In genomic region chr15:80875568-80875967, GRCh38 we compare ENCODE assay signal across 19 cellular contexts.
DNase-seq lines count a peak whose midpoint lies in the region; ATAC-seq and TF ChIP-seq lines count a peak whose summit lies in the region.
"Had no signal": no experiment of that assay in that cellular context is flagged by ENCODE, and none has a peak within 500 bp of the region (broad histone marks: within the 10 kb centered on the region; RNA-seq: fewer than 3 reads in every experiment).

No MANE protein-coding gene starts in this region.

- H3K36me3 Mint-ChIP-seq in brain (no peaks in the 10 kb centered on the region), nephron (ENCODE audit: low read depth) (no peaks in the 10 kb centered on the region)

- H3K27ac Mint-ChIP-seq in brain: peak overlapping the region in 4 of 5 experiments; percentile 70 to 89 (median 86)
- peak overlapping the region in 2 of 3 experiments; percentile 72 to 81 for H3K27ac Mint-ChIP-seq in nephron
- H3K27ac Mint-ChIP-seq: activated T-helper 2 cell treated with anti-CD3 and anti-CD28 coated beads, Interferon-gamma antibody, Interleukin-2, Interleukin-4, amounts not matched to agents 10 μg/mL and 5 μg/mL and 100 μg/mL, durations not matched to agents 14 hours and 24 hours and 36 hours; memory B cell had no signal

- H3K9me3 Mint-ChIP-seq in brain (no peaks in the 10 kb centered on the region), nephron (no peaks in the 10 kb centered on the region)
- H3K9me3 Mint-ChIP-seq: activated T-helper 2 cell treated with anti-CD3 and anti-CD28 coated beads, Interferon-gamma antibody, Interleukin-2, Interleukin-4, amounts not matched to agents 10 μg/mL and 5 μg/mL and 100 μg/mL, durations not matched to agents 14 hours and 24 hours and 36 hours; H9; memory B cell had no signal

- TF ChIP-seq CTCF in brain (conservative IDR thresholded peaks at IDR 0.05): no peak
- no peak for TF ChIP-seq CTCF in nephron (IDR thresholded peaks at IDR 0.05; ENCODE audit: unreplicated experiment in 3 of 3)

- peak in 37 of 42 donors; percentile 20 to 86 (median 49) for DNase-seq in head of caudate nucleus
- peak in 31 of 49 donors; percentile 6 to 79 (median 45) for DNase-seq in substantia nigra (lab: John Stamatoyannopoulos, UW)
- no peak for DNase-seq in COR-L47 (lab: John Stamatoyannopoulos, UW)
- no peak for DNase-seq in effector CD8-positive, alpha-beta T cell (lab: John Stamatoyannopoulos, UW)
- DNase-seq: colonic mucosa; H9; Karpas-422; NCI-H1092 treated with DMSO at 0.1 percent for 48 hours; NCI-H2171; SK-N-SH; stimulated activated CD4-positive, alpha-beta T cell treated with anti-CD3 and anti-CD28 coated beads, Interleukin-4, amount 100 ng/mL, for 24 hours; T1000 had no signal

- intact Hi-C loops in head of caudate nucleus (cut with DNase I): no loop called here

- H3K27ac ChIP-seq in substantia nigra (ENCODE audit: low read depth, low read length, poor library complexity, severe bottlenecking): no peak overlapping the region
- H3K27ac ChIP-seq: colonic mucosa, gastrocnemius medialis had no signal

- H3K4me1 Mint-ChIP-seq in brain (peaks cover 52% of the 10 kb centered on the region), nephron (peaks cover 62% of the 10 kb centered on the region)
- H3K4me1 Mint-ChIP-seq: memory B cell had no signal

- H3K4me3 Mint-ChIP-seq in brain (peak overlapping the region in 2 of 5 experiments; percentile 30 to 40), nephron (peak overlapping the region in 2 of 3 experiments; percentile 6 to 36)
- H3K4me3 Mint-ChIP-seq: H9, memory B cell had no signal

- H3K27me3 Mint-ChIP-seq in brain (no peaks in the 10 kb centered on the region), nephron (ENCODE audit: low read depth) (no peaks in the 10 kb centered on the region)

- no peak for ATAC-seq in GM21423 (IDR thresholded peaks at IDR 0.05; ENCODE audit: unreplicated experiment)
- ATAC-seq: activated CD4-positive, CD25-positive, alpha-beta regulatory T cell treated with anti-CD3 and anti-CD28 coated beads, Interleukin-2, amount 50 U/mL, for 24 hours; gastrocnemius medialis had no signal

Comparison
In these comparisons a context has a peak if more than half of its experiments do, and no peak if none do; other contexts are left out.
1. DNase-seq: peak in head of caudate nucleus (37 of 42) and substantia nigra (31 of 49); none in COR-L47 (single experiment) and effector CD8-positive, alpha-beta T cell (single experiment).